ENCODE assay signal across 19 cellular contexts in the genomic region with DNA sequence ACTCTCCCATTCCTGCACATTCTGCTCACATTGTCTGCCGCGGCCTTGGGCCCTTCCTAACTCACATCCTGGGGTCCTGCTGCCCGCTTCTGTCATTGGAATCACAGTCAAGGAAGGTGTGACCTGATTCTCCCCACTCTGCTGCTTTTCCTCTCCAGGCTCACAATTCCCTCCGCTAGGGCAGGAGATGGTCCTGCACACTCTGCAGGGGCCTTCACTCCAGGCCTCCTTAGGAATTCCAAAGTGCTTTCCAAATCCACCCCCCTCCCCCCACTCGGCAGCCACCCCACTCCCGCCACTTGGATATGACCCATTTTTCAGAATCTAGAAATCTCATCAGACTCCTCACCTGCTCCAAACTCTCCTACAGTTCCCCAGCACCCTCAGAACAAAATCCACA. TPM values are rescaled to one million over a fixed set of nuclear protein-coding genes. Genes with fewer than 3 reads are reported as not detected.
A peak's percentile ranks its signal among the peaks of the same experiment; 100 is the strongest.
DNase-seq lines count a peak whose midpoint lies in the region; ATAC-seq and TF ChIP-seq lines count a peak whose summit lies in the region.
"Had no signal": no experiment of that assay in that cellular context is flagged by ENCODE, and none has a peak within 500 bp of the region (broad histone marks: within the 10 kb centered on the region; RNA-seq: fewer than 3 reads in every experiment).

No MANE protein-coding gene starts in this region.

- no peak for DNase-seq in activated naive CD4-positive, alpha-beta T cell treated with anti-CD3 and anti-CD28 coated beads for 36 hours
- no peak for DNase-seq in activated naive CD4-positive, alpha-beta T cell treated with Interleukin-2 at 50 U/mL for 16 hours
- DNase-seq in glutamatergic neuron, result no peak
- DNase-seq in stimulated activated naive B cell treated with anti-CD40 and anti-IgM and Interleukin-4, amounts not matched to agents 10 μg/mL and 1 μg/mL and 100 μg/mL, for 72 hours, result no peak
- no peak for DNase-seq in posterior cingulate gyrus
- DNase-seq: CD8-positive, alpha-beta memory T cell; DND-41; NCI-H1105 treated with DMSO at 0.1 percent for 48 hours; NCI-H1694 treated with DMSO at 0.1 percent for 48 hours; NCI-H226; NCI-H524 treated with DMSO at 0.1 percent for 48 hours; Peyer's patch; Right ventricle myocardium superior had no signal

- no peaks in the 10 kb centered on the region for H3K4me1 ChIP-seq in HUES64 (ENCODE audit: insufficient read depth, low read length)

- CTCF ChIA-PET in activated naive CD4-positive, alpha-beta T cell treated with anti-CD3 and anti-CD28 coated beads for 36 hours (lab: Charles Lee), result interaction anchor here (4.2 kb wide), 1 partner anchor 64 kb away, joined by 25 read pairs; the partner anchor contains the start of gene CCDC124

- peaks cover 19% of the 10 kb centered on the region for H3K27me3 ChIP-seq in HUES64 (ENCODE audit: insufficient read depth, low read length)

- H3K27me3 Mint-ChIP-seq in activated naive CD4-positive, alpha-beta T cell treated with anti-CD3 and anti-CD28 coated beads for 36 hours (ENCODE audit: low read depth), result no peaks in the 10 kb centered on the region
- H3K27me3 Mint-ChIP-seq in glutamatergic neuron (ENCODE audit: unreplicated experiment), result peaks cover 7% of the 10 kb centered on the region
- H3K27me3 Mint-ChIP-seq in stimulated activated naive B cell treated with anti-CD40 and anti-IgM and Interleukin-4, amounts not matched to agents 10 μg/mL and 1 μg/mL and 100 μg/mL, for 72 hours, result peaks cover 11 to 23% of the 10 kb centered on the region in 2 donors

- no peak overlapping the region for H3K9ac ChIP-seq in HUES64 (ENCODE audit: low read depth, low read length)
- H3K9ac ChIP-seq: BLaER1 had no signal

- H3K4me1 Mint-ChIP-seq in activated naive CD4-positive, alpha-beta T cell treated with anti-CD3 and anti-CD28 coated beads for 36 hours (ENCODE audit: low read depth), result peaks cover 17% of the 10 kb centered on the region
- H3K4me1 Mint-ChIP-seq in glutamatergic neuron (ENCODE audit: low read depth, unreplicated experiment), result no peaks in the 10 kb centered on the region
- peaks cover 11 to 27% of the 10 kb centered on the region in 2 donors for H3K4me1 Mint-ChIP-seq in stimulated activated naive B cell treated with anti-CD40 and anti-IgM and Interleukin-4, amounts not matched to agents 10 μg/mL and 1 μg/mL and 100 μg/mL, for 72 hours

- no peak for TF ChIP-seq CTCF in glutamatergic neuron (IDR thresholded peaks at IDR 0.05; ENCODE audit: partially characterized antibody, unreplicated experiment)

- H3K9me3 Mint-ChIP-seq in activated naive CD4-positive, alpha-beta T cell treated with anti-CD3 and anti-CD28 coated beads for 36 hours, result no peaks in the 10 kb centered on the region
- peaks cover 2% of the 10 kb centered on the region for H3K9me3 Mint-ChIP-seq in glutamatergic neuron (ENCODE audit: unreplicated experiment)
- H3K9me3 Mint-ChIP-seq in stimulated activated naive B cell treated with anti-CD40 and anti-IgM and Interleukin-4, amounts not matched to agents 10 μg/mL and 1 μg/mL and 100 μg/mL, for 72 hours, result no peaks in the 10 kb centered on the region
- H3K9me3 Mint-ChIP-seq: CD8-positive, alpha-beta memory T cell had no signal

- no peaks in the 10 kb centered on the region for H3K9me3 ChIP-seq in HUES64 (ENCODE audit: insufficient read depth, low read depth, low read length)
- H3K9me3 ChIP-seq: BLaER1, Peyer's patch had no signal

- H3K36me3 ChIP-seq in HUES64 (ENCODE audit: insufficient read depth, low read length), result peaks cover 16% of the 10 kb centered on the region

- 54% methylated on average over 6 of the region's 6 CpGs for WGBS in HUES64

- no peak overlapping the region for H3K4me3 ChIP-seq in HUES64 (ENCODE audit: low read length)
- H3K4me3 ChIP-seq: BLaER1, Peyer's patch had no signal

- peak overlapping the region; percentile 36 for H3K27ac Mint-ChIP-seq in activated naive CD4-positive, alpha-beta T cell treated with anti-CD3 and anti-CD28 coated beads for 36 hours
- H3K27ac Mint-ChIP-seq in glutamatergic neuron (ENCODE audit: unreplicated experiment), result peak overlapping the region; percentile 33
- H3K27ac Mint-ChIP-seq in stimulated activated naive B cell treated with anti-CD40 and anti-IgM and Interleukin-4, amounts not matched to agents 10 μg/mL and 1 μg/mL and 100 μg/mL, for 72 hours, result peak overlapping the region; percentile 40

- no peak overlapping the region for H3K4me3 Mint-ChIP-seq in activated naive CD4-positive, alpha-beta T cell treated with anti-CD3 and anti-CD28 coated beads for 36 hours
- H3K4me3 Mint-ChIP-seq in glutamatergic neuron (ENCODE audit: unreplicated experiment), result no peak overlapping the region
- H3K4me3 Mint-ChIP-seq in stimulated activated naive B cell treated with anti-CD40 and anti-IgM and Interleukin-4, amounts not matched to agents 10 μg/mL and 1 μg/mL and 100 μg/mL, for 72 hours, result no peak overlapping the region

- no peak for ATAC-seq in stimulated activated naive B cell treated with anti-CD40 and anti-IgM and Interleukin-4, amounts not matched to agents 10 μg/mL and 1 μg/mL and 100 μg/mL, for 72 hours (replicated peaks)
- ATAC-seq in GM21360 (IDR thresholded peaks at IDR 0.05; ENCODE audit: unreplicated experiment) (no peak), GM19455 (IDR thresholded peaks at IDR 0.05; ENCODE audit: unreplicated experiment) (no peak)

- H3K36me3 Mint-ChIP-seq in activated naive CD4-positive, alpha-beta T cell treated with anti-CD3 and anti-CD28 coated beads for 36 hours (ENCODE audit: low read depth), result peaks cover under 1% of the 10 kb centered on the region
- no peaks in the 10 kb centered on the region for H3K36me3 Mint-ChIP-seq in glutamatergic neuron (ENCODE audit: unreplicated experiment)
- H3K36me3 Mint-ChIP-seq in stimulated activated naive B cell treated with anti-CD40 and anti-IgM and Interleukin-4, amounts not matched to agents 10 μg/mL and 1 μg/mL and 100 μg/mL, for 72 hours, result peaks cover 6 to 28% of the 10 kb centered on the region in 2 donors

- intact Hi-C loops in activated naive CD4-positive, alpha-beta T cell treated with anti-CD3 and anti-CD28 coated beads for 36 hours (cut with micrococcal nuclease), result no loop called here
- intact Hi-C loops in posterior cingulate gyrus (cut with DNase I), result no loop called here

- H3K27ac ChIP-seq in HUES64 (ENCODE audit: low read depth, low read length), result peak overlapping the region; percentile 79; the same call in 1 of the 2 replicates
- H3K27ac ChIP-seq: BLaER1, Peyer's patch had no signal

RNA-seq across cellular contexts. Expression of gene SLC5A5, which starts 3.1 kb away (rescaled TPM):
- total RNA-seq in activated naive CD4-positive, alpha-beta T cell treated with anti-CD3 and anti-CD28 coated beads for 36 hours, result 1 to 10 TPM; 1.1 to 1.2 TPM
- 0.25 TPM for polyA plus RNA-seq in HUES64 (2013, experiment 1 of 2)
- 0.51 TPM for polyA plus RNA-seq in HUES64 (2013, experiment 2 of 2)
- 4.3 TPM for total RNA-seq in glutamatergic neuron (ENCODE audit: unreplicated experiment)
- total RNA-seq: H4, LHCN-M2, Peyer's patch, Right ventricle myocardium superior had no signal

RNA-seq across cellular contexts. Expression of gene RPL18A, which starts 9.0 kb away (rescaled TPM):
- 1,000 to 10,000 TPM; 4,021 to 4,160 TPM for total RNA-seq in activated naive CD4-positive, alpha-beta T cell treated with anti-CD3 and anti-CD28 coated beads for 36 hours
- 2,406 TPM for polyA plus RNA-seq in HUES64 (2013, experiment 1 of 2)
- polyA plus RNA-seq in HUES64 (2013, experiment 2 of 2), result 2,494 TPM
- total RNA-seq in glutamatergic neuron (ENCODE audit: unreplicated experiment), result 1,135 TPM

RNA-seq across cellular contexts. Expression of gene JAK3, which starts 20.9 kb away (rescaled TPM):
- total RNA-seq in activated naive CD4-positive, alpha-beta T cell treated with anti-CD3 and anti-CD28 coated beads for 36 hours, result 100 to 1,000 TPM; 231 to 235 TPM
- 0.95 TPM for polyA plus RNA-seq in HUES64 (2013, experiment 1 of 2)
- 2.0 TPM for polyA plus RNA-seq in HUES64 (2013, experiment 2 of 2)
- total RNA-seq in glutamatergic neuron (ENCODE audit: unreplicated experiment), result 1.3 TPM
- total RNA-seq: LHCN-M2 had no signal

RNA-seq across cellular contexts. Expression of gene INSL3, which starts 47.4 kb away (rescaled TPM):
- total RNA-seq in activated naive CD4-positive, alpha-beta T cell treated with anti-CD3 and anti-CD28 coated beads for 36 hours, result 1 to 10 TPM; 5.7 to 5.9 TPM
- not detected for polyA plus RNA-seq in HUES64 (2013, experiment 1 of 2)
- polyA plus RNA-seq in HUES64 (2013, experiment 2 of 2), result not detected
- total RNA-seq in glutamatergic neuron (ENCODE audit: unreplicated experiment), result not detected
- total RNA-seq: H4, LHCN-M2, Peyer's patch, Right ventricle myocardium superior had no signal

Comparison
In these comparisons a context has a peak if more than half of its experiments do, and no peak if none do; other contexts are left out.
1. RNA of gene JAK3, which starts 20.9 kb away (total RNA-seq): 231 to 235 TPM in activated naive CD4-positive, alpha-beta T cell treated with anti-CD3 and anti-CD28 coated beads for 36 hours; 1.3 TPM in glutamatergic neuron (single experiment); every median in the first group is over 10 times any median in the second.
2. Peak in every context shown above with its lines, with median percentiles within 50 percentile points of each other: H3K27ac Mint-ChIP-seq.